In the genomic region with DNA sequence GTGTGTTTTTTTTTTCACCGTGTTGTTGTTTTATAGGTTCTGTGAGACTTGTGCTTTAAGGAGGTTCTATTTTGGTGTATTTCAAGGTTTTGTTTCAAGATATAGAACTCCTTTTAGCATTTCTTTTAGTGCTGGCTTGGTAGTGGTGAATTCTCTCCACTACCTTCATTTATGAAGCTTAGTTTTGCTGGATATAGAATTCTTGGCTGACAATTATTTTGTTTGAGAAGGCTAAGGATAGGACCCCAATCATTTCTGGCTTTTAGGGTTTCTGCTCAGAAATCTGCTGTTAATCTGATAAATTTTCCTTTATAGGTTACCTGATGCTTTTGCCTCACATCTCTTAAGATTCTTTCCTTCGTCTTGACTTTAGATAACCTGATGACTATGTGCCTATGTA, we compare ENCODE assay signal across 8 cellular contexts.
"Had no signal": no experiment of that assay in that cellular context is flagged by ENCODE, and none has a peak within 500 bp of the region (broad histone marks: within the 10 kb centered on the region; RNA-seq: fewer than 3 reads in every experiment).

No MANE protein-coding gene starts in this region.

- H3K4me3 ChIP-seq: GM12878 had no signal

- ATAC-seq: GM12878 had no signal

- FAIRE-seq: G401.6, GM12878, GM12891, GM12892, GM18507, GM19239 had no signal

- DNase-seq: GDM1, GF-D8 had no signal
